In the genomic region with DNA sequence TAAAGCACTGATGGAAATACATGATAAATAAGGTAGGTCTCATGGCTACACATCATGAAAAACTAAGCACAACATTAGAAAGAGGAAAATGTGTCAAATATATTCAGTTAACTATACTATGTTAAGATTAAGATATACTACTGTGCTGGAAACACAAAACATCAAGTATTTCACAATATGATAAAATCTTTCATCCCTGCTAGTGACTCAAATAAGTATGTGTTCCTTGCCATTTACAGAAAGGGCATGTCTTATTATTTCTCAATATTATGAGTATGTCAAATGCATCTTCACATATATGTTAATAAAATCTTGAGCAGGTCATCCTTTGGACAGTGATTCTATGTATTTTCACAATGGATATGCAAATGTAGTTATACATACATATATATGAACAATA, we compare ENCODE assay signal across 18 cellular contexts.
"Had no signal": no experiment of that assay in that cellular context is flagged by ENCODE, and none has a peak within 500 bp of the region (broad histone marks: within the 10 kb centered on the region; RNA-seq: fewer than 3 reads in every experiment).

No MANE protein-coding gene starts in this region.

- H3K27ac ChIP-seq: coronary artery, esophagus muscularis mucosa, heart left ventricle, parathyroid adenoma, prostate gland, right lobe of liver, tibial artery, upper lobe of right lung, vagina had no signal

- H3K27me3 ChIP-seq: esophagus muscularis mucosa, heart left ventricle, right lobe of liver, tibial artery, upper lobe of right lung, vagina had no signal

- H3K9me3 ChIP-seq: esophagus muscularis mucosa, heart left ventricle, prostate gland, right lobe of liver, tibial artery, upper lobe of right lung, vagina had no signal

- FAIRE-seq: frontal cortex had no signal

- H3K36me3 ChIP-seq: esophagus muscularis mucosa, heart left ventricle, prostate gland, right lobe of liver, tibial artery, upper lobe of right lung, vagina had no signal

- H3K79me2 ChIP-seq: parathyroid adenoma had no signal

- H3K4me1 ChIP-seq: heart left ventricle, parathyroid adenoma, prostate gland, right lobe of liver, tibial artery, upper lobe of right lung, vagina had no signal

- DNase-seq: effector CD4-positive, alpha-beta T cell; heart left ventricle; hippocampal formation; islet precursor cell; midbrain; right lobe of liver; stimulated activated CD4-positive, alpha-beta T cell treated with anti-CD3 and anti-CD28 coated beads, Interleukin-4, amount 100 ng/mL, for 1 hour; tibial artery; upper lobe of right lung had no signal

- H3K9ac ChIP-seq: parathyroid adenoma had no signal

- ATAC-seq: heart left ventricle; left lobe of liver; natural killer cell treated with Interleukin-12 subunit alpha and Interleukin-12 subunit beta and Interleukin-15 and Interleukin-18, amount 100 ng/mL, for 72 hours; right lobe of liver; stimulated activated memory B cell treated with anti-CD40 and anti-IgM and Interleukin-4, amounts not matched to agents 10 μg/mL and 1 μg/mL and 100 μg/mL, for 72 hours; upper lobe of right lung had no signal

- H2AFZ ChIP-seq: parathyroid adenoma had no signal

- H3K4me3 ChIP-seq: coronary artery, esophagus muscularis mucosa, heart left ventricle, prostate gland, right lobe of liver, tibial artery, upper lobe of right lung, vagina had no signal
